Comparison of ENCODE assay signal across 12 cellular contexts in genomic region chr2:172251231-172251630, GRCh38.
A peak's percentile ranks its signal among the peaks of the same experiment; 100 is the strongest.
DNase-seq lines count a peak whose midpoint lies in the region; ATAC-seq and TF ChIP-seq lines count a peak whose summit lies in the region.
"Had no signal": no experiment of that assay in that cellular context is flagged by ENCODE, and none has a peak within 500 bp of the region (broad histone marks: within the 10 kb centered on the region; RNA-seq: fewer than 3 reads in every experiment).

No MANE protein-coding gene starts in this region.

- H3K27ac Mint-ChIP-seq in HFFc6, result peak overlapping the region; percentile 92
- no peak overlapping the region for H3K27ac Mint-ChIP-seq in WTC11
- H3K27ac Mint-ChIP-seq: activated CD8-positive, alpha-beta T cell treated with anti-CD3 and anti-CD28 coated beads for 36 hours had no signal

- H3K27me3 ChIP-seq in AG04450 (ENCODE audit: control insufficient read depth, insufficient read depth, low read length) (no peaks in the 10 kb centered on the region), left lung (no peaks in the 10 kb centered on the region), thyroid gland (no peaks in the 10 kb centered on the region)

- peaks cover 3 to 20% of the 10 kb centered on the region in 2 donors for H3K4me1 ChIP-seq in left lung
- no peaks in the 10 kb centered on the region for H3K4me1 ChIP-seq in thyroid gland

- no peaks in the 10 kb centered on the region; the same call in 1 of the 2 replicates for H3K9me3 ChIP-seq in AG04450 (ENCODE audit: control insufficient read depth, insufficient read depth, low read length)
- no peaks in the 10 kb centered on the region for H3K9me3 ChIP-seq in left lung
- no peaks in the 10 kb centered on the region for H3K9me3 ChIP-seq in thyroid gland

- POLR2A ChIA-PET in AG04450 (lab: Yijun Ruan, JAX) (interaction anchor here (0.6 kb wide), 1 partner anchor 10 kb away, joined by 3 read pairs; no protein-coding TSS in a partner anchor), WTC11 (lab: Charles Lee) (interaction anchor here (0.8 kb wide), 1 partner anchor 58 kb away, joined by 3 read pairs; no protein-coding TSS in a partner anchor)

- H3K36me3 ChIP-seq in left lung, result no peaks in the 10 kb centered on the region
- H3K36me3 ChIP-seq in thyroid gland, result no peaks in the 10 kb centered on the region

- no peak overlapping the region for H3K4me3 ChIP-seq in AG04450 (ENCODE audit: low read depth, low read length)
- H3K4me3 ChIP-seq in choroid plexus epithelial cell (ENCODE audit: low read depth, low read length), result no peak overlapping the region
- no peak overlapping the region for H3K4me3 ChIP-seq in left lung
- H3K4me3 ChIP-seq in thyroid gland (replicated peaks in 1 of 3), result no peak overlapping the region

- H3K36me3 Mint-ChIP-seq in HFFc6 (ENCODE audit: low read depth) (peaks cover 14% of the 10 kb centered on the region), WTC11 (no peaks in the 10 kb centered on the region)

- H3K4me1 Mint-ChIP-seq in HFFc6 (ENCODE audit: low read depth) (peaks cover 88% of the 10 kb centered on the region), WTC11 (peaks cover 53% of the 10 kb centered on the region)

- ATAC-seq in left lung, result no peak
- no peak for ATAC-seq in HG03280 (IDR thresholded peaks at IDR 0.05; ENCODE audit: unreplicated experiment)
- no peak for ATAC-seq in WTC11
- ATAC-seq: activated CD8-positive, alpha-beta T cell treated with anti-CD3 and anti-CD28 coated beads for 36 hours had no signal

- H3K4me3 Mint-ChIP-seq in HFFc6 (peak overlapping the region; percentile 68), WTC11 (no peak overlapping the region)
- H3K4me3 Mint-ChIP-seq: activated CD8-positive, alpha-beta T cell treated with anti-CD3 and anti-CD28 coated beads for 36 hours had no signal

- no peak for TF ChIP-seq POLR2A in thyroid gland (IDR thresholded peaks at IDR 0.05)

- TF ChIP-seq CTCF in AG04450 (IDR thresholded peaks at IDR 0.05; ENCODE audit: low read depth, low read length), result no peak
- TF ChIP-seq CTCF in HFFc6 (IDR thresholded peaks at IDR 0.05), result no peak
- TF ChIP-seq CTCF in choroid plexus epithelial cell (conservative IDR thresholded peaks at IDR 0.05; ENCODE audit: low read depth, low read length), result no peak
- no peak for TF ChIP-seq CTCF in left lung (IDR thresholded peaks at IDR 0.05)
- no peak for TF ChIP-seq CTCF in thyroid gland (IDR thresholded peaks at IDR 0.05)
- no peak for TF ChIP-seq CTCF in WTC11 (IDR thresholded peaks at IDR 0.05)

- intact Hi-C loops in left lung (cut with DNase I), result no loop called here
- intact Hi-C loops in thyroid gland (cut with DNase I), result no loop called here

- DNase-seq in AG04450 (ENCODE audit: low read depth, low spot score), result no peak
- DNase-seq in HFFc6, result peak; percentile 56
- peak; percentile 55 for DNase-seq in choroid plexus epithelial cell (ENCODE audit: low read depth)
- no peak for DNase-seq in left lung
- no peak for DNase-seq in thyroid gland
- DNase-seq in anterior cingulate cortex (lab: John Stamatoyannopoulos, UW), result no peak
- no peak for DNase-seq in WTC11 (ENCODE audit: low spot score)
- DNase-seq: activated CD8-positive, alpha-beta T cell treated with anti-CD3 and anti-CD28 coated beads for 36 hours; NCI-H2171 treated with DMSO at 0.1 percent for 48 hours; stimulated activated CD4-positive, alpha-beta T cell treated with anti-CD3 and anti-CD28 coated beads, Interleukin-1b, Interleukin-23, amount 100 ng/mL, for 48 hours; T-helper 9 cell had no signal

- CTCF ChIA-PET in AG04450 (lab: Charles Lee), result no interaction called here
- CTCF ChIA-PET in WTC11 (lab: Charles Lee), result interaction anchor here (0.8 to 1.1 kb wide), 3 partner anchors 18 to 211 kb away, joined by 3 read pairs; no protein-coding TSS in a partner anchor

- H3K27ac ChIP-seq in AG04450 (ENCODE audit: low read depth, low read length) (peak overlapping the region; percentile 42), left lung (peak overlapping the region; percentile 5 to 63), thyroid gland (no peak overlapping the region)

- H3K9me3 Mint-ChIP-seq in HFFc6 (no peaks in the 10 kb centered on the region), WTC11 (no peaks in the 10 kb centered on the region)

- no peaks in the 10 kb centered on the region for H3K27me3 Mint-ChIP-seq in HFFc6 (ENCODE audit: insufficient read depth)
- no peaks in the 10 kb centered on the region for H3K27me3 Mint-ChIP-seq in WTC11 (ENCODE audit: low read depth)
- H3K27me3 Mint-ChIP-seq: activated CD8-positive, alpha-beta T cell treated with anti-CD3 and anti-CD28 coated beads for 36 hours had no signal

- WGBS in thyroid gland, 2 donors, result 65 to 72% methylated on average over 3 of the region's 3 CpGs

TF ChIP-seq in WTC11, 78 proteins besides CTCF, POLR2A, EP300 and RAD21 (continues in another document):
- no peak for TF ChIP-seq PREB (CRISPR knock-in tag; IDR thresholded peaks at IDR 0.05; ENCODE audit: borderline replicate concordance)
- no peak for TF ChIP-seq AR (CRISPR knock-in tag; IDR thresholded peaks at IDR 0.05)
- TF ChIP-seq NFE2L1 (CRISPR knock-in tag; IDR thresholded peaks at IDR 0.05), result no peak
- no peak for TF ChIP-seq SMAD4 (CRISPR knock-in tag; IDR thresholded peaks at IDR 0.05)
- TF ChIP-seq STAT6 (CRISPR knock-in tag; conservative IDR thresholded peaks at IDR 0.05; ENCODE audit: low read depth), result no peak
- no peak for TF ChIP-seq HMGA2 (CRISPR knock-in tag; IDR thresholded peaks at IDR 0.05)
- TF ChIP-seq NR3C1 (CRISPR knock-in tag; conservative IDR thresholded peaks at IDR 0.05; ENCODE audit: low read depth), result no peak
- TF ChIP-seq ZNF121 (CRISPR knock-in tag; IDR thresholded peaks at IDR 0.05), result no peak
- no peak for TF ChIP-seq NFYB (CRISPR knock-in tag; conservative IDR thresholded peaks at IDR 0.05; ENCODE audit: low read depth)
- no peak for TF ChIP-seq RORB (CRISPR knock-in tag; IDR thresholded peaks at IDR 0.05)
- no peak for TF ChIP-seq CREM (CRISPR knock-in tag; IDR thresholded peaks at IDR 0.05)
- no peak for TF ChIP-seq SP1 (CRISPR knock-in tag; conservative IDR thresholded peaks at IDR 0.05)
- no peak for TF ChIP-seq E2F1 (CRISPR knock-in tag; IDR thresholded peaks at IDR 0.05)
- TF ChIP-seq ZNF219 (CRISPR knock-in tag; IDR thresholded peaks at IDR 0.05; ENCODE audit: borderline replicate concordance), result no peak

Comparison
In these comparisons a context has a peak if more than half of its experiments do, and no peak if none do; other contexts are left out.
1. DNase-seq: peak in HFFc6 (single experiment) and choroid plexus epithelial cell (single experiment); none in AG04450 (single experiment), left lung (0 of 2), thyroid gland (0 of 2), anterior cingulate cortex (0 of 58) and WTC11 (single experiment).
2. H3K27ac ChIP-seq: peak in AG04450 (single experiment) and left lung (2 of 2); none in thyroid gland (0 of 3).